8 cellular contexts compared by ENCODE assay signal in genomic region chr2:216081487-216082387, GRCh38. TPM values are rescaled to one million over a fixed set of nuclear protein-coding genes. Genes with fewer than 3 reads are reported as not detected.
DNase-seq lines count a peak whose midpoint lies in the region; ATAC-seq and TF ChIP-seq lines count a peak whose summit lies in the region.

PECR (minus strand) TSS chr2:216081809; CDS start chr2:216081741, 68 bp downstream.
TMEM169 (plus strand) TSS chr2:216081919; CDS start chr2:216095964, 14,045 bp downstream.

- H3K9me3 ChIP-seq in OCI-LY7 (ENCODE audit: low read length) (no peaks in the 10 kb centered on the region), esophagus muscularis mucosa (peaks cover 0 to 3% (median 0%) of the 10 kb centered on the region in 4 donors), muscle layer of duodenum (ENCODE audit: control insufficient read depth in 1 of 2, low read length in 2 of 2) (no peaks in the 10 kb centered on the region)

- H3K27me3 Mint-ChIP-seq in Calu3 (ENCODE audit: unreplicated experiment), result no peaks in the 10 kb centered on the region
- H3K27me3 Mint-ChIP-seq in activated T-cell treated with anti-CD3 and anti-CD28 coated beads, Interleukin-2, amount 50 U/mL, for 24 hours, result no peaks in the 10 kb centered on the region

- peak within 1 kb of the TSS; percentile 73 for H2AFZ ChIP-seq in OCI-LY7 (ENCODE audit: low read length)

- H3K9me3 Mint-ChIP-seq in Calu3 (ENCODE audit: low read depth, unreplicated experiment), result no peaks in the 10 kb centered on the region
- H3K9me3 Mint-ChIP-seq in activated T-cell treated with anti-CD3 and anti-CD28 coated beads, Interleukin-2, amount 50 U/mL, for 24 hours, result no peaks in the 10 kb centered on the region

- H3K4me3 ChIP-seq in OCI-LY7 (ENCODE audit: low read depth, low read length, poor library complexity, severe bottlenecking) (peak within 1 kb of the TSS; percentile 73), esophagus muscularis mucosa (peak within 1 kb of the TSS; percentile 64 to 75 (median 68)), muscle layer of duodenum (ENCODE audit: low read depth in 1 of 2, low read length in 2 of 2) (peak within 1 kb of the TSS; percentile 82 to 89)

- peak within 1 kb of the TSS; percentile 76 for H3K4me2 ChIP-seq in OCI-LY7 (ENCODE audit: low read length)

- peaks cover 54% of the 10 kb centered on the region for H3K36me3 Mint-ChIP-seq in Calu3 (ENCODE audit: insufficient read depth, unreplicated experiment)
- H3K36me3 Mint-ChIP-seq in activated T-cell treated with anti-CD3 and anti-CD28 coated beads, Interleukin-2, amount 50 U/mL, for 24 hours (ENCODE audit: low read depth), result peaks cover 12% of the 10 kb centered on the region

- H3K4me1 Mint-ChIP-seq in Calu3 (ENCODE audit: low read depth, unreplicated experiment), result peaks cover 35% of the 10 kb centered on the region
- peaks cover 61% of the 10 kb centered on the region for H3K4me1 Mint-ChIP-seq in activated T-cell treated with anti-CD3 and anti-CD28 coated beads, Interleukin-2, amount 50 U/mL, for 24 hours (ENCODE audit: low read depth)

- ATAC-seq in GM21367 (IDR thresholded peaks at IDR 0.05; ENCODE audit: unreplicated experiment), result peak; percentile 86

- H3K4me1 ChIP-seq in OCI-LY7 (ENCODE audit: insufficient read depth, low read length, poor library complexity, severe bottlenecking), result peaks cover 36% of the 10 kb centered on the region
- peaks cover 11 to 23% (median 20%) of the 10 kb centered on the region in 4 donors for H3K4me1 ChIP-seq in esophagus muscularis mucosa
- H3K4me1 ChIP-seq in muscle layer of duodenum (ENCODE audit: control insufficient read depth in 1 of 2, insufficient read depth in 2 of 2, low read length in 2 of 2), result peaks cover 0 to 17% of the 10 kb centered on the region in 2 donors

- 1% methylated on average over 42 of the region's 60 CpGs for WGBS in esophagus muscularis mucosa

- H3K27ac Mint-ChIP-seq in Calu3 (ENCODE audit: unreplicated experiment), result peak within 1 kb of the TSS; percentile 55
- peak within 1 kb of the TSS; percentile 91 for H3K27ac Mint-ChIP-seq in activated T-cell treated with anti-CD3 and anti-CD28 coated beads, Interleukin-2, amount 50 U/mL, for 24 hours

- no peak for TF ChIP-seq EP300 in esophagus muscularis mucosa (IDR thresholded peaks at IDR 0.05)

- DNase-seq in Calu3, result peak; percentile 87
- DNase-seq in HT1080 (ENCODE audit: low read depth), result peak; percentile 61
- peak; percentile 58 for DNase-seq in OCI-LY7 (ENCODE audit: low spot score)
- peak; percentile 85 for DNase-seq in activated T-cell treated with anti-CD3 and anti-CD28 coated beads, Interleukin-2, amount 50 U/mL, for 24 hours
- DNase-seq in esophagus muscularis mucosa (ENCODE audit: extremely low spot score), result no peak
- peak; percentile 46 for DNase-seq in stimulated activated CD8-positive, alpha-beta memory T cell treated with anti-CD3 and anti-CD28 coated beads, Interleukin-7, amount 100 ng/mL, for 24 hours (ENCODE audit: low read depth)

- no peaks in the 10 kb centered on the region for H3K27me3 ChIP-seq in esophagus muscularis mucosa
- H3K27me3 ChIP-seq in muscle layer of duodenum (ENCODE audit: low read depth, low read length), result no peaks in the 10 kb centered on the region

- POLR2A ChIA-PET in OCI-LY7 (lab: Charles Lee), result interaction anchor here (1.3 kb wide), 1 partner anchor 20 kb away, joined by 3 read pairs; no protein-coding TSS in a partner anchor

- intact Hi-C loops in Calu3 (cut with micrococcal nuclease; ENCODE audit: unreplicated experiment), result loop anchor here (2.0 kb wide), 2 partner anchors 23 to 33 kb away; no protein-coding TSS in a partner anchor
- intact Hi-C loops in OCI-LY7 (cut with micrococcal nuclease; ENCODE audit: unreplicated experiment), result no loop called here
- intact Hi-C loops in esophagus muscularis mucosa (cut with DNase I), result no loop called here

- H3K4me3 Mint-ChIP-seq in Calu3 (ENCODE audit: low read depth, unreplicated experiment), result peak within 1 kb of the TSS; percentile 93
- H3K4me3 Mint-ChIP-seq in activated T-cell treated with anti-CD3 and anti-CD28 coated beads, Interleukin-2, amount 50 U/mL, for 24 hours, result peak within 1 kb of the TSS; percentile 94

- H4K20me1 ChIP-seq in OCI-LY7 (ENCODE audit: insufficient read depth, low read length), result no peaks in the 10 kb centered on the region

- TF ChIP-seq POLR2A in esophagus muscularis mucosa (IDR thresholded peaks at IDR 0.05; ENCODE audit: low read depth), result no peak

- BruUV-seq in Calu3 (replicated peaks; lab: Mats Ljungman, UMichigan), result TSS peak; percentile 75
- BruUV-seq in OCI-LY7 (replicated peaks; lab: Mats Ljungman, UMichigan), result no TSS peak

- peak within 1 kb of the TSS; percentile 59 for H3K27ac ChIP-seq in OCI-LY7 (ENCODE audit: low read depth, low read length, poor library complexity, severe bottlenecking)
- peak within 1 kb of the TSS; percentile 38 to 65 (median 58) for H3K27ac ChIP-seq in esophagus muscularis mucosa (replicated peaks in 1 of 4)
- no peak within 1 kb of the TSS for H3K27ac ChIP-seq in muscle layer of duodenum (ENCODE audit: low read length)

- CTCF ChIA-PET in Calu3 (lab: Charles Lee) (interaction anchor here (0.6 to 1.1 kb wide), 4 partner anchors 21 to 33 kb away, joined by 3 to 4 read pairs (median 4); no protein-coding TSS in a partner anchor), OCI-LY7 (lab: Charles Lee; ENCODE audit: unreplicated experiment) (interaction anchor here (0.7 to 1.0 kb wide), 3 partner anchors 32 to 330 kb away, joined by 3 to 6 read pairs (median 4); no protein-coding TSS in a partner anchor)

- H3K9me2 ChIP-seq in OCI-LY7 (ENCODE audit: insufficient read depth, low read length), result no peaks in the 10 kb centered on the region

- TF ChIP-seq CTCF in Calu3 (IDR thresholded peaks at IDR 0.05; ENCODE audit: unreplicated experiment) (no peak), OCI-LY7 (conservative IDR thresholded peaks at IDR 0.05; ENCODE audit: low read length) (no peak), esophagus muscularis mucosa (IDR thresholded peaks at IDR 0.05) (peak in 1 of 3 experiments; percentile 15)

- no peaks in the 10 kb centered on the region for H3K79me2 ChIP-seq in OCI-LY7 (ENCODE audit: insufficient read depth, low read depth, low read length)

- H3K36me3 ChIP-seq in OCI-LY7 (ENCODE audit: insufficient read depth, low read length), result no peaks in the 10 kb centered on the region
- H3K36me3 ChIP-seq in esophagus muscularis mucosa, result no peaks in the 10 kb centered on the region
- no peaks in the 10 kb centered on the region for H3K36me3 ChIP-seq in muscle layer of duodenum (ENCODE audit: control insufficient read depth in 1 of 2, insufficient read depth in 2 of 2, low read length in 2 of 2)

RNA-seq across cellular contexts. Expression of gene PECR, which starts in this region (rescaled TPM):
- total RNA-seq in Calu3 (2022) (40.7 and 45.3 TPM in 2 replicates), OCI-LY7 (2022) (5.3 and 5.7 TPM in 2 replicates), esophagus muscularis mucosa (10 to 100 TPM in 2 of 4 donors, 1 to 10 TPM in 2; 3.3 to 14.8 (median 10.0) TPM)
- 10.6 and 11.3 TPM in 2 replicates for total RNA-seq in HT1080 (2014; rRNA removed; shearing (Covaris generic))
- 13.0 and 13.9 TPM in 2 replicates for polyA plus RNA-seq in HT1080 (2015; cell fraction: cytosol; rRNA removed)
- 4.1 and 6.2 TPM in 2 replicates for polyA plus RNA-seq in HT1080 (2015; cell fraction: nucleus; rRNA removed)
- total RNA-seq in OCI-LY7 (2014; rRNA removed; shearing (Covaris generic)), result 2.3 and 7.3 TPM in 2 replicates

RNA-seq across cellular contexts. Expression of gene TMEM169, which starts in this region (rescaled TPM):
- total RNA-seq in Calu3 (2022) (8.0 and 9.0 TPM in 2 replicates), OCI-LY7 (2022) (0.42 and 0.57 TPM in 2 replicates), esophagus muscularis mucosa (under 1 TPM; under 0.01 to 0.75 (median 0.51) TPM)
- total RNA-seq in HT1080 (2014; rRNA removed; shearing (Covaris generic)), result 0.19 and 0.33 TPM in 2 replicates
- polyA plus RNA-seq in HT1080 (2015; cell fraction: cytosol; rRNA removed), result 0.52 and 0.70 TPM in 2 replicates
- polyA plus RNA-seq in HT1080 (2015; cell fraction: nucleus; rRNA removed), result 0.24 and 0.36 TPM in 2 replicates
- 0.09 and 0.59 TPM in 2 replicates for total RNA-seq in OCI-LY7 (2014; rRNA removed; shearing (Covaris generic))
